14 cellular contexts compared by ENCODE assay signal in the genomic region with DNA sequence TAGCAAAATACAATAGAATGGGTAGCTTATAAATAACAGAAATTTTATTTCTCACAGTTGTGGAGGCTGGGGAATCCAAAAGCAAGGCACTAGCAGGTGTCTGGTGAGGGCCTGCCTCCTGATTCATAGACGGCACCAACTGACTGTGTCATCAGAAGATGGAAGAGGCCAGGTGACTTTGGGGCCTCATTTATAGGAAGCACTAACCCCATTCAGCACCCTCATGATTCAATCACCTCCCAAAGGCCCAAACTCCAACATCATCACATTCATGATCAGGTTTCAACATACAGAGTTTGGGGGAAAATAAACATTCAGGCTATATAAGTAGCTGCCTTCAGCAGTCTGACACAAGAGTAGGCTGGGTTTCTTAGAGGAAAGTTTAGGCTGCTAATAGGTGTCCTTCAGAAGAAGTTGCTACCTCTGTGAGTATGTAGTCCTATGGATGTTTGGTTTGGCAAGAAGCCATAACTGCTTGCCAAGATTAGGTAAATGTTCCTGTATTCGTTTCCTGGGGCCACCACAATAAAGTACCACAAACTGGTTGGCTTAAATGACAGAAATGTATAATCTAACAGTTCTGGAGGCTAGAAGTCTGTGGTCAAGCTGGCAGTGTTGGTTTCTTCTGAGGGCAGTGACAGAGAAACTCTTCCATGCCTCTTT. TPM values are rescaled to one million over a fixed set of nuclear protein-coding genes. Genes with fewer than 3 reads are reported as not detected.
DNase-seq lines count a peak whose midpoint lies in the region; ATAC-seq and TF ChIP-seq lines count a peak whose summit lies in the region.
"Had no signal": no experiment of that assay in that cellular context is flagged by ENCODE, and none has a peak within 500 bp of the region (broad histone marks: within the 10 kb centered on the region; RNA-seq: fewer than 3 reads in every experiment).

No MANE protein-coding gene starts in this region.

- no peaks in the 10 kb centered on the region for H3K27me3 ChIP-seq in esophagus muscularis mucosa
- H3K27me3 ChIP-seq: sigmoid colon had no signal

- peak; percentile 19 for ATAC-seq in activated CD8-positive, alpha-beta T cell treated with anti-CD3 and anti-CD28 coated beads for 36 hours
- no peak for ATAC-seq in Right ventricle myocardium inferior
- ATAC-seq in activated T-cell treated with anti-CD3 and anti-CD28 coated beads, Interleukin-2, amount 50 U/mL, for 4 hours = no peak

- peaks cover 21% of the 10 kb centered on the region for H3K36me3 Mint-ChIP-seq in activated CD8-positive, alpha-beta T cell treated with anti-CD3 and anti-CD28 coated beads for 36 hours (ENCODE audit: low read depth)
- H3K36me3 Mint-ChIP-seq in activated T-cell treated with anti-CD3 and anti-CD28 coated beads, Interleukin-2, amount 50 U/mL, for 4 hours (ENCODE audit: insufficient read depth) = peaks cover 26% of the 10 kb centered on the region

- H3K4me3 Mint-ChIP-seq in activated CD8-positive, alpha-beta T cell treated with anti-CD3 and anti-CD28 coated beads for 36 hours = no peak overlapping the region
- no peak overlapping the region for H3K4me3 Mint-ChIP-seq in activated T-cell treated with anti-CD3 and anti-CD28 coated beads, Interleukin-2, amount 50 U/mL, for 4 hours
- H3K4me3 Mint-ChIP-seq: activated CD4-positive, alpha-beta T cell treated with anti-CD3 and anti-CD28 coated beads, Interleukin-2, amount 10 ng/mL, durations not matched to agents 7 days and 5 days had no signal

- H3K9me3 Mint-ChIP-seq in activated CD8-positive, alpha-beta T cell treated with anti-CD3 and anti-CD28 coated beads for 36 hours = peaks cover 18% of the 10 kb centered on the region
- peaks cover 11% of the 10 kb centered on the region for H3K9me3 Mint-ChIP-seq in activated T-cell treated with anti-CD3 and anti-CD28 coated beads, Interleukin-2, amount 50 U/mL, for 4 hours

- TF ChIP-seq POLR2A in esophagus muscularis mucosa (IDR thresholded peaks at IDR 0.05; ENCODE audit: low read depth) = no peak

- no peak for TF ChIP-seq CTCF in activated CD8-positive, alpha-beta T cell treated with anti-CD3 and anti-CD28 coated beads for 36 hours (IDR thresholded peaks at IDR 0.05)
- TF ChIP-seq CTCF in esophagus muscularis mucosa (IDR thresholded peaks at IDR 0.05) = no peak

- POLR2A ChIA-PET in activated CD8-positive, alpha-beta T cell treated with anti-CD3 and anti-CD28 coated beads for 36 hours (lab: Charles Lee) = no interaction called here

- intact Hi-C loops in activated CD8-positive, alpha-beta T cell treated with anti-CD3 and anti-CD28 coated beads for 36 hours (cut with micrococcal nuclease) = no loop called here
- intact Hi-C loops in esophagus muscularis mucosa (cut with DNase I) (no loop called here), Right ventricle myocardium inferior (cut with DNase I) (no loop called here)

- H3K27ac Mint-ChIP-seq in activated CD8-positive, alpha-beta T cell treated with anti-CD3 and anti-CD28 coated beads for 36 hours = no peak overlapping the region
- H3K27ac Mint-ChIP-seq: activated CD4-positive, alpha-beta T cell treated with anti-CD3 and anti-CD28 coated beads, Interleukin-2, amount 10 ng/mL, durations not matched to agents 7 days and 5 days had no signal

- 57% methylated on average over 2 of the region's 2 CpGs for WGBS in esophagus muscularis mucosa

- TF ChIP-seq EP300 in esophagus muscularis mucosa (IDR thresholded peaks at IDR 0.05) = no peak

- H3K27me3 Mint-ChIP-seq in activated CD8-positive, alpha-beta T cell treated with anti-CD3 and anti-CD28 coated beads for 36 hours = no peaks in the 10 kb centered on the region
- H3K27me3 Mint-ChIP-seq in activated T-cell treated with anti-CD3 and anti-CD28 coated beads, Interleukin-2, amount 50 U/mL, for 4 hours (ENCODE audit: low read depth) = no peaks in the 10 kb centered on the region
- H3K27me3 Mint-ChIP-seq: activated CD4-positive, alpha-beta T cell treated with anti-CD3 and anti-CD28 coated beads, Interleukin-2, amount 10 ng/mL, durations not matched to agents 7 days and 5 days had no signal

- DNase-seq in COR-L47 (lab: John Stamatoyannopoulos, UW) (peak; percentile 53), HT-29 (ENCODE audit: low spot score) (peak; percentile 90), glomerular visceral epithelial cell (ENCODE audit: extremely low spot score) (peak; percentile 75), esophagus muscularis mucosa (ENCODE audit: extremely low spot score) (no peak), Right ventricle myocardium inferior (ENCODE audit: missing footprints) (no peak), SIG-M5 treated with dmso at 0.1 percent for 504 hours (lab: John Stamatoyannopoulos, UW; ENCODE audit: unreplicated experiment) (no peak)
- DNase-seq in activated CD8-positive, alpha-beta T cell treated with anti-CD3 and anti-CD28 coated beads for 36 hours = no peak
- DNase-seq in activated T-cell treated with anti-CD3 and anti-CD28 coated beads, Interleukin-2, amount 50 U/mL, for 4 hours = no peak
- DNase-seq: activated CD4-positive, alpha-beta T cell treated with anti-CD3 and anti-CD28 coated beads, Interleukin-2, amount 10 ng/mL, durations not matched to agents 7 days and 5 days; anterior cingulate cortex; midbrain; NCI-H1417; sigmoid colon had no signal

- H3K4me3 ChIP-seq in esophagus muscularis mucosa = no peak overlapping the region
- H3K4me3 ChIP-seq: sigmoid colon had no signal

- H3K36me3 ChIP-seq in esophagus muscularis mucosa = peaks cover 5 to 20% (median 12%) of the 10 kb centered on the region in 4 donors

- H3K9me3 ChIP-seq in esophagus muscularis mucosa = no peaks in the 10 kb centered on the region
- H3K9me3 ChIP-seq: sigmoid colon had no signal

- H3K4me1 ChIP-seq in esophagus muscularis mucosa = peaks cover 0 to 7% (median 0%) of the 10 kb centered on the region in 4 donors

- no peak overlapping the region for H3K27ac ChIP-seq in esophagus muscularis mucosa (replicated peaks in 1 of 4)
- H3K27ac ChIP-seq: C4-2B, sigmoid colon had no signal

- H3K4me1 Mint-ChIP-seq in activated CD8-positive, alpha-beta T cell treated with anti-CD3 and anti-CD28 coated beads for 36 hours (ENCODE audit: low read depth) = peaks cover 21% of the 10 kb centered on the region
- peaks cover 18% of the 10 kb centered on the region for H3K4me1 Mint-ChIP-seq in activated T-cell treated with anti-CD3 and anti-CD28 coated beads, Interleukin-2, amount 50 U/mL, for 4 hours (ENCODE audit: low read depth)

- CTCF ChIA-PET in activated CD8-positive, alpha-beta T cell treated with anti-CD3 and anti-CD28 coated beads for 36 hours (lab: Charles Lee) = interaction anchor here (0.8 to 6.2 kb wide), 4 partner anchors 15 to 144 kb away, joined by 3 to 27 read pairs (median 14); no protein-coding TSS in a partner anchor

RNA-seq across cellular contexts. Expression of a gene that starts 48.8 kb away (rescaled TPM):
- total RNA-seq in HT-29 (2014; rRNA removed; shearing (Covaris generic)) = 57.4 and 74.7 TPM in 2 replicates
- total RNA-seq in activated CD8-positive, alpha-beta T cell treated with anti-CD3 and anti-CD28 coated beads for 36 hours = 1 to 10 TPM; 5.2 to 6.7 TPM
- total RNA-seq in esophagus muscularis mucosa (10 to 100 TPM; 10.4 to 29.7 (median 18.9) TPM), Right ventricle myocardium inferior (5.6 TPM)
- total RNA-seq in activated T-cell treated with anti-CD3 and anti-CD28 coated beads, Interleukin-2, amount 50 U/mL, for 4 hours = 10 to 100 TPM in 2 of 3 donors, 1 to 10 TPM in 1; 9.4 to 18.4 (median 13.4) TPM

Comparison
In these comparisons a context has a peak if more than half of its experiments do, and no peak if none do; other contexts are left out.
1. DNase-seq: peak in COR-L47 (single experiment), HT-29 (single experiment) and glomerular visceral epithelial cell (single experiment); none in activated CD8-positive, alpha-beta T cell treated with anti-CD3 and anti-CD28 coated beads for 36 hours (single experiment), esophagus muscularis mucosa (single experiment), Right ventricle myocardium inferior (single experiment), activated T-cell treated with anti-CD3 and anti-CD28 coated beads, Interleukin-2, amount 50 U/mL, for 4 hours (single experiment) and SIG-M5 treated with dmso at 0.1 percent for 504 hours (single experiment).